Comparison of ENCODE assay signal across 8 cellular contexts in the genomic region with DNA sequence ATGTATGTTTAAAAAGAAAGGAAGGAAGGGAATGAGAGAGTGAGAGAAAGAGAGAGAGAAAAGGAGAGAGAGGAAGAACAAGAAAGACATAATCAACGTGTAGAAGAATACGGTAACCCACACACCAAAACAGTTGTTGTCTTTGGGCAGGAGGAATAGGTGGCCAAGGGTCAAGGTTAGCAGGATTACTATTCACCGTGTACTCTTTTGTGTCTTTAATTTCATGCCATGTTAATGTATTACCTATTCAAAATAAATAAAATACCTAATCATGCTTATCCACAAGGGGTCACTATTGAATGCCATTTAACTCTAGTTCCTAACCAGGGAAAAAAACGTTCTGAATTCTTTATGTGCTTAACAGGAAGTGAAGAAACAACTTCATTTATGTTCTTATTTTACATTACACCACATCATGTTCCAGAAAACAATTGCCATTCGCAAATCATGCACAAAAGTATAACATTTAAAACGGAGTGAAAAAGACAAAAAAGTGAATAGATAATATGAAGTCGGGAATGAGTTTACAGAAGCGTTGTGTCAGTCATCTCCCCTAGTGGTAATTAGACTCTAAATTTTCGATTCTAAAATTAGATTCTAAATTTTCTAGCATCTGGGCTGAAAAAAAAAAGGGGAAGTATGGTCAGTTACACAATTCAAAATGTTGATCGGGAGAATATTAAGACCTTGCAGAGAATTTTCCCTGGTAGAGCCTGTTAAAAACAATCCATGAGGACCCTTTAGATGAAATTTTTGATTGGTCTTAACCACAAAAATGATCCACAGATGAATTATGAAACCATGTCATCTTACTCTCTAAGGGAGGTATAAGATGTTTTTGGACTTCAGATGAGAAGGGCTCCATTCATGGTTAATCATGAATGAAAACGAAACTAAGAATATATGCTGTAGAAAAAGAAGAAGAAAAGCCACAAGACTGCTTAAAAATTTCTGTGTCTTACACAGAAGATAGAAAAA. TPM values are rescaled to one million over a fixed set of nuclear protein-coding genes. Genes with fewer than 3 reads are reported as not detected.
A peak's percentile ranks its signal among the peaks of the same experiment; 100 is the strongest.
DNase-seq lines count a peak whose midpoint lies in the region; ATAC-seq and TF ChIP-seq lines count a peak whose summit lies in the region.

No MANE protein-coding gene starts in this region.

- peak in 4 of 5 donors; percentile 65 to 70 (median 68) for DNase-seq in CD4-positive, alpha-beta memory T cell
- DNase-seq in NCI-H2029 (lab: John Stamatoyannopoulos, UW) (peak; percentile 54), GM19240 (ENCODE audit: insufficient read length, low spot score) (no peak)
- no peak for DNase-seq in T-helper 2 cell treated with Interferon-gamma antibody and Interleukin-4, amounts not matched to agents 5 μg/mL and 100 μg/mL, for 36 hours (ENCODE audit: low spot score)
- no peak for DNase-seq in natural killer cell treated with Interleukin-12 subunit alpha and Interleukin-12 subunit beta and Interleukin-15 and Interleukin-18, amount 100 ng/mL, for 72 hours (ENCODE audit: low spot score)

- intact Hi-C loops in CD4-positive, alpha-beta memory T cell (cut with micrococcal nuclease): loop anchor here (1.0 to 5.0 kb wide), 9 partner anchors 12 to 1794 kb away; a partner anchor contains a TSS

- no peaks in the 10 kb centered on the region for H3K36me3 ChIP-seq in CD4-positive, alpha-beta memory T cell (ENCODE audit: insufficient read depth, low read length)

- H3K27ac Mint-ChIP-seq in CD4-positive, alpha-beta memory T cell: peak overlapping the region in 6 of 7 donors; percentile 1 to 94 (median 90)
- peak overlapping the region; percentile 91 for H3K27ac Mint-ChIP-seq in T-helper 2 cell treated with Interferon-gamma antibody and Interleukin-4, amounts not matched to agents 5 μg/mL and 100 μg/mL, for 36 hours
- peak overlapping the region; percentile 65 to 94 for H3K27ac Mint-ChIP-seq in natural killer cell treated with Interleukin-12 subunit alpha and Interleukin-12 subunit beta and Interleukin-15 and Interleukin-18, amount 100 ng/mL, for 72 hours

- H3K36me3 Mint-ChIP-seq in CD4-positive, alpha-beta memory T cell: peaks cover 0 to 2% of the 10 kb centered on the region in 2 donors
- no peaks in the 10 kb centered on the region for H3K36me3 Mint-ChIP-seq in T-helper 2 cell treated with Interferon-gamma antibody and Interleukin-4, amounts not matched to agents 5 μg/mL and 100 μg/mL, for 36 hours (ENCODE audit: low read depth)
- H3K36me3 Mint-ChIP-seq in natural killer cell treated with Interleukin-12 subunit alpha and Interleukin-12 subunit beta and Interleukin-15 and Interleukin-18, amount 100 ng/mL, for 72 hours: no peaks in the 10 kb centered on the region

- H3K4me1 ChIP-seq in CD4-positive, alpha-beta memory T cell (ENCODE audit: insufficient read depth, low read length): peaks cover 5% of the 10 kb centered on the region

- no peaks in the 10 kb centered on the region for H3K9me3 Mint-ChIP-seq in CD4-positive, alpha-beta memory T cell
- no peaks in the 10 kb centered on the region for H3K9me3 Mint-ChIP-seq in T-helper 2 cell treated with Interferon-gamma antibody and Interleukin-4, amounts not matched to agents 5 μg/mL and 100 μg/mL, for 36 hours
- H3K9me3 Mint-ChIP-seq in natural killer cell treated with Interleukin-12 subunit alpha and Interleukin-12 subunit beta and Interleukin-15 and Interleukin-18, amount 100 ng/mL, for 72 hours: no peaks in the 10 kb centered on the region

- H3K9me3 ChIP-seq in CD4-positive, alpha-beta memory T cell (ENCODE audit: control insufficient read depth in 1 of 2, low read length in 2 of 2): no peaks in the 10 kb centered on the region

- POLR2A ChIA-PET in CD4-positive, alpha-beta memory T cell (lab: Charles Lee; ENCODE audit: partially characterized antibody): interaction anchor here (1.4 to 1.6 kb wide), 2 partner anchors 11 to 20 kb away, joined by 3 to 8 read pairs; a partner anchor contains a TSS

- peak; percentile 6 for TF ChIP-seq POLR2A in GM18951 (IDR thresholded peaks at IDR 0.05; ENCODE audit: extremely low read depth, insufficient read depth, insufficient read length)

- peaks cover 0 to 1% of the 10 kb centered on the region in 2 donors for H3K27me3 Mint-ChIP-seq in CD4-positive, alpha-beta memory T cell
- H3K27me3 Mint-ChIP-seq in T-helper 2 cell treated with Interferon-gamma antibody and Interleukin-4, amounts not matched to agents 5 μg/mL and 100 μg/mL, for 36 hours (ENCODE audit: low read depth): peaks cover 23% of the 10 kb centered on the region
- peaks cover 17 to 24% of the 10 kb centered on the region in 2 donors for H3K27me3 Mint-ChIP-seq in natural killer cell treated with Interleukin-12 subunit alpha and Interleukin-12 subunit beta and Interleukin-15 and Interleukin-18, amount 100 ng/mL, for 72 hours

- peak; percentile 61 for ATAC-seq in HG03103 (IDR thresholded peaks at IDR 0.05; ENCODE audit: low read depth, unreplicated experiment)
- ATAC-seq in esophagus mucosa: peak; percentile 81
- peak; percentile 71 to 83 for ATAC-seq in natural killer cell treated with Interleukin-12 subunit alpha and Interleukin-12 subunit beta and Interleukin-15 and Interleukin-18, amount 100 ng/mL, for 72 hours

- H3K27me3 ChIP-seq in CD4-positive, alpha-beta memory T cell (ENCODE audit: insufficient read depth, low read length): no peaks in the 10 kb centered on the region

- H3K4me3 ChIP-seq in CD4-positive, alpha-beta memory T cell (ENCODE audit: low read length in 2 of 2): peak overlapping the region; percentile 45 to 52

- in situ Hi-C loops in GM18951 (cut with MboI; ENCODE audit: low sequenced_read_pairs, unreplicated experiment): loop anchor here (25.0 kb wide), 1 partner anchor 306 kb away; a partner anchor contains a TSS

- CTCF ChIA-PET in CD4-positive, alpha-beta memory T cell (lab: Charles Lee; ENCODE audit: partially characterized antibody): interaction anchor here (0.7 to 1.5 kb wide), 6 partner anchors 9 to 467 kb away, joined by 3 to 10 read pairs (median 4); a partner anchor contains a TSS

- peak overlapping the region; percentile 10 for H3K27ac ChIP-seq in CD4-positive, alpha-beta memory T cell (ENCODE audit: low read depth, low read length)

- H3K4me1 Mint-ChIP-seq in CD4-positive, alpha-beta memory T cell: peaks cover 5 to 11% (median 9%) of the 10 kb centered on the region in 4 donors
- H3K4me1 Mint-ChIP-seq in T-helper 2 cell treated with Interferon-gamma antibody and Interleukin-4, amounts not matched to agents 5 μg/mL and 100 μg/mL, for 36 hours (ENCODE audit: low read depth): peaks cover 17% of the 10 kb centered on the region
- H3K4me1 Mint-ChIP-seq in natural killer cell treated with Interleukin-12 subunit alpha and Interleukin-12 subunit beta and Interleukin-15 and Interleukin-18, amount 100 ng/mL, for 72 hours (ENCODE audit: low read depth in 2 of 2): peaks cover 10% of the 10 kb centered on the region in 2 donors

- H3K4me3 Mint-ChIP-seq in CD4-positive, alpha-beta memory T cell: peak overlapping the region; percentile 91 to 99 (median 98)
- H3K4me3 Mint-ChIP-seq in T-helper 2 cell treated with Interferon-gamma antibody and Interleukin-4, amounts not matched to agents 5 μg/mL and 100 μg/mL, for 36 hours: peak overlapping the region; percentile 89
- peak overlapping the region; percentile 91 for H3K4me3 Mint-ChIP-seq in natural killer cell treated with Interleukin-12 subunit alpha and Interleukin-12 subunit beta and Interleukin-15 and Interleukin-18, amount 100 ng/mL, for 72 hours

RNA-seq across cellular contexts. Expression of a gene that starts 0.7 kb away (rescaled TPM):
- total RNA-seq in CD4-positive, alpha-beta memory T cell: 1 to 10 TPM in 1 of 2 experiments, under 1 TPM in 1; 0.44 to 1.1 TPM
- polyA plus RNA-seq in CD4-positive, alpha-beta memory T cell: under 1 TPM in 1 of 2 donors, not detected in 1; 0.37 TPM
- 0.12 TPM for total RNA-seq in esophagus mucosa
- not detected for total RNA-seq in natural killer cell treated with Interleukin-12 subunit alpha and Interleukin-12 subunit beta and Interleukin-15 and Interleukin-18, amount 100 ng/mL, for 72 hours

RNA-seq across cellular contexts. Expression of a gene that starts 11.9 kb away (rescaled TPM):
- total RNA-seq in CD4-positive, alpha-beta memory T cell: 10 to 100 TPM; 21.0 to 25.9 TPM
- polyA plus RNA-seq in CD4-positive, alpha-beta memory T cell: 10 to 100 TPM; 31.1 to 36.2 TPM
- 54.8 TPM for total RNA-seq in esophagus mucosa
- total RNA-seq in natural killer cell treated with Interleukin-12 subunit alpha and Interleukin-12 subunit beta and Interleukin-15 and Interleukin-18, amount 100 ng/mL, for 72 hours: 10 to 100 TPM; 53.8 to 63.6 TPM

Comparison
In these comparisons a context has a peak if more than half of its experiments do, and no peak if none do; other contexts are left out.
1. DNase-seq: peak in CD4-positive, alpha-beta memory T cell (4 of 5) and NCI-H2029 (single experiment); none in T-helper 2 cell treated with Interferon-gamma antibody and Interleukin-4, amounts not matched to agents 5 μg/mL and 100 μg/mL, for 36 hours (single experiment), natural killer cell treated with Interleukin-12 subunit alpha and Interleukin-12 subunit beta and Interleukin-15 and Interleukin-18, amount 100 ng/mL, for 72 hours (single experiment) and GM19240 (single experiment).
2. Peak in every context shown above with its lines, with median percentiles within 50 percentile points of each other: H3K27ac Mint-ChIP-seq, H3K4me3 Mint-ChIP-seq and ATAC-seq.